In the genomic region with DNA sequence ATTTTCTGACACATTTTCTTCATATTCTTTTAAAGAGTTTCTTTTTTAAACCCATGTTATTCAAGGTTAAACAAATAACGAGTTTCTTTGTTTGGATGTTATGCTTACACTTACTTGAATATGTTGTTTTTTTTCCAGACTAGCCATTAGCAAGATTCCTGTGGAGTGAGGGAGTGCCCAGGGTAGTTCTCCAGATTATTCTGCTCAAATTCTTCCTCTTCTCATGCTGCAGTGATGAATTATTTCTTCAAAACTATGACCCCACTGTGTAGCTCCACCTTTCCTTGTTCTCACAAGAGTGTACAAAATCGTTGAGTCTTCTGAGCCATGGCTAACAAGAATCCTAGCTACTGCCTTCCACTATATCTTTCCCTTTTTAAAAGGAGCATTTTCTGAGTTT, we compare ENCODE assay signal across 26 cellular contexts.
DNase-seq lines count a peak whose midpoint lies in the region; ATAC-seq, FAIRE-seq and TF ChIP-seq lines count a peak whose summit lies in the region.
"Had no signal": no experiment of that assay in that cellular context is flagged by ENCODE, and none has a peak within 500 bp of the region (broad histone marks: within the 10 kb centered on the region; RNA-seq: fewer than 3 reads in every experiment).

No MANE protein-coding gene starts in this region.

- H3K23ac ChIP-seq in H1 (ENCODE audit: insufficient read length), result no peak overlapping the region

- H3K36me3 ChIP-seq in astrocyte (ENCODE audit: insufficient read depth, low read length) (no peaks in the 10 kb centered on the region), H1 (ENCODE audit: control insufficient read depth in 2 of 4, insufficient read depth in 4 of 4, low read length in 3 of 4) (no peaks in the 10 kb centered on the region), smooth muscle cell (ENCODE audit: low read depth) (no peaks in the 10 kb centered on the region)
- H3K36me3 ChIP-seq: BLaER1 treated with 17β-estradiol and CSF1 and Interleukin-3, amounts not matched to agents 10 nM and 100 nM had no signal

- H3K18ac ChIP-seq in H1 (ENCODE audit: extremely low read depth, low read length), result no peak overlapping the region

- H2AFZ ChIP-seq in astrocyte (ENCODE audit: low read depth, low read length) (no peak overlapping the region), H1 (ENCODE audit: low read length) (peak overlapping the region; percentile 14; the same call in 1 of the 2 replicates), smooth muscle cell (ENCODE audit: low read depth) (peak overlapping the region; percentile 45)

- H2AK5ac ChIP-seq in H1 (ENCODE audit: low read depth, low read length), result no peak overlapping the region

- H3K9me3 Mint-ChIP-seq in astrocyte (ENCODE audit: unreplicated experiment), result peaks cover 17% of the 10 kb centered on the region
- H3K9me3 Mint-ChIP-seq in nephron progenitor cell, result peaks cover 32% of the 10 kb centered on the region
- no peaks in the 10 kb centered on the region for H3K9me3 Mint-ChIP-seq in activated CD8-positive, alpha-beta T cell treated with anti-CD3 and anti-CD28 coated beads, Interleukin-2, amount 10 ng/mL, durations not matched to agents 7 days and 5 days (ENCODE audit: insufficient read depth)
- H3K9me3 Mint-ChIP-seq: CD4-positive, alpha-beta T cell had no signal

- no peak overlapping the region for H4K8ac ChIP-seq in H1 (ENCODE audit: extremely low read depth, insufficient read depth, low read length)

- no peaks in the 10 kb centered on the region for H3F3A ChIP-seq in smooth muscle cell (ENCODE audit: low read depth)

- DNase-seq in astrocyte (ENCODE audit: low read depth), result peak; percentile 25
- no peak for DNase-seq in H1 (ENCODE audit: low read depth in 1 of 2, low spot score in 2 of 2)
- no peak for DNase-seq in nephron progenitor cell
- DNase-seq in smooth muscle cell (lab: John Stamatoyannopoulos, UW; ENCODE audit: unreplicated experiment), result no peak
- no peak for DNase-seq in stimulated activated CD8-positive, alpha-beta memory T cell treated with anti-CD3 and anti-CD28 coated beads, Interleukin-4, amount 100 ng/mL, for 48 hours
- no peak for DNase-seq in activated CD8-positive, alpha-beta T cell treated with anti-CD3 and anti-CD28 coated beads, Interleukin-2, amount 10 ng/mL, durations not matched to agents 7 days and 5 days
- no peak for DNase-seq in HTR-8/SVneo (ENCODE audit: insufficient read length, low spot score)
- DNase-seq: AML-193; CD4-positive, alpha-beta T cell; CD8-positive, alpha-beta T cell; COR-L47; DMS 273 treated with DMSO at 0.1 percent for 48 hours; DMS153; DMS53; DMS79; DND-41; EL; GDM1 had no signal

- H3K27ac ChIP-seq in astrocyte (ENCODE audit: low read depth, low read length), result no peak overlapping the region
- no peak overlapping the region for H3K27ac ChIP-seq in H1 (ENCODE audit: low read depth, low read length)
- H3K27ac ChIP-seq in smooth muscle cell (ENCODE audit: low read depth), result no peak overlapping the region
- H3K27ac ChIP-seq: 22Rv1; A549; BLaER1 treated with 17β-estradiol and CSF1 and Interleukin-3, amounts not matched to agents 10 nM and 100 nM; C4-2B had no signal

- no peak overlapping the region for H2BK12ac ChIP-seq in H1 (ENCODE audit: low read depth, low read length)

- no peak overlapping the region for H4K91ac ChIP-seq in H1 (replicated peaks; ENCODE audit: insufficient read length, low read length)

- 0 out of 2 replicates have a peak, but pooled peaks cover 2% of the 10 kb centered on the region for H3K23me2 ChIP-seq in H1 (ENCODE audit: low read depth, low read length)

- no peaks in the 10 kb centered on the region for H3K79me1 ChIP-seq in H1 (ENCODE audit: low read depth, low read length)

- H3K4me1 Mint-ChIP-seq in astrocyte (ENCODE audit: low read depth, unreplicated experiment), result no peaks in the 10 kb centered on the region
- H3K4me1 Mint-ChIP-seq in nephron progenitor cell, result no peaks in the 10 kb centered on the region
- H3K4me1 Mint-ChIP-seq in activated CD8-positive, alpha-beta T cell treated with anti-CD3 and anti-CD28 coated beads, Interleukin-2, amount 10 ng/mL, durations not matched to agents 7 days and 5 days (ENCODE audit: low read depth), result no peaks in the 10 kb centered on the region
- H3K4me1 Mint-ChIP-seq: B cell had no signal

- H3K4me3 Mint-ChIP-seq in astrocyte (ENCODE audit: unreplicated experiment), result no peak overlapping the region
- no peak overlapping the region for H3K4me3 Mint-ChIP-seq in nephron progenitor cell
- H3K4me3 Mint-ChIP-seq in activated CD8-positive, alpha-beta T cell treated with anti-CD3 and anti-CD28 coated beads, Interleukin-2, amount 10 ng/mL, durations not matched to agents 7 days and 5 days, result no peak overlapping the region
- H3K4me3 Mint-ChIP-seq: B cell; CD4-positive, alpha-beta T cell; CD8-positive, alpha-beta T cell had no signal

- no peak overlapping the region for H3K4me3 ChIP-seq in astrocyte (ENCODE audit: insufficient read depth, low read depth, low read length)
- no peak overlapping the region for H3K4me3 ChIP-seq in H1 (ENCODE audit: extremely low read depth in 1 of 4, insufficient read depth in 2 of 4, low read depth in 3 of 4, low read length in 4 of 4)
- H3K4me3 ChIP-seq in smooth muscle cell, result no peak overlapping the region
- H3K4me3 ChIP-seq: A549; BLaER1 treated with 17β-estradiol and CSF1 and Interleukin-3, amounts not matched to agents 10 nM and 100 nM; GM12878 had no signal

- TF ChIP-seq RAD21 in H1 (IDR thresholded peaks at IDR 0.05 in 1 of 2, conservative IDR thresholded peaks at IDR 0.05 in 1 of 2; ENCODE audit: low read depth in 2 of 2, low read length in 2 of 2), result no peak

- 84% methylated on average over 2 of the region's 2 CpGs; no CpG with 5 or more reads in 1 of the 2 experiments for WGBS in H1 (ENCODE audit: extremely low coverage in 1 of 2, insufficient coverage in 1 of 2, insufficient read length in 1 of 2, insufficient replicate concordance in 2 of 2, low coverage in 1 of 2, low lambda C conversion rate in 2 of 2, missing lambda C conversion rate in 1 of 2), 2 experiments
- 64% methylated on average over 2 of the region's 2 CpGs for WGBS in smooth muscle cell (ENCODE audit: low lambda C conversion rate)

- H4K20me1 ChIP-seq in astrocyte (ENCODE audit: insufficient read depth, low read length) (no peaks in the 10 kb centered on the region), H1 (replicated peaks in 1 of 2; ENCODE audit: control insufficient read depth in 1 of 2, insufficient read depth in 2 of 2, low read length in 2 of 2) (no peaks in the 10 kb centered on the region), smooth muscle cell (ENCODE audit: low read depth) (no peaks in the 10 kb centered on the region)
- H4K20me1 ChIP-seq: BLaER1 treated with 17β-estradiol and CSF1 and Interleukin-3, amounts not matched to agents 10 nM and 100 nM had no signal

- TF ChIP-seq POLR2A in H1 (IDR thresholded peaks at IDR 0.05; ENCODE audit: control extremely low read depth in 1 of 2, low read depth in 2 of 2, low read length in 2 of 2), result no peak

- H2BK5ac ChIP-seq in H1 (ENCODE audit: low read depth, low read length), result no peak overlapping the region

- no peak for FAIRE-seq in astrocyte (lab: Jason Lieb, UNC)
- FAIRE-seq in H1 (lab: Jason Lieb, UNC), result no peak
- no peak for FAIRE-seq in HTR-8/SVneo (lab: Jason Lieb, UNC)
- FAIRE-seq: A549, GM12878, GM12892, GM18507 had no signal

- H2BK20ac ChIP-seq in H1 (ENCODE audit: low read length), result no peak overlapping the region

- no peak overlapping the region for H3K4ac ChIP-seq in H1 (replicated peaks; ENCODE audit: insufficient read length, low read depth, low read length)

- no peak overlapping the region for H2BK120ac ChIP-seq in H1 (replicated peaks; ENCODE audit: low read depth, low read length)

- H3K4me1 ChIP-seq in astrocyte (ENCODE audit: insufficient read depth, low read length) (no peaks in the 10 kb centered on the region), H1 (replicated peaks in 1 of 4; ENCODE audit: control insufficient read depth in 3 of 4, insufficient read depth in 4 of 4, low read length in 3 of 4) (no peaks in the 10 kb centered on the region), smooth muscle cell (ENCODE audit: low read depth) (no peaks in the 10 kb centered on the region)
- H3K4me1 ChIP-seq: A549; BLaER1 treated with 17β-estradiol and CSF1 and Interleukin-3, amounts not matched to agents 10 nM and 100 nM had no signal

- no peak overlapping the region for H3K27ac Mint-ChIP-seq in astrocyte (ENCODE audit: unreplicated experiment)
- H3K27ac Mint-ChIP-seq in nephron progenitor cell, result peak overlapping the region; percentile 5
- H3K27ac Mint-ChIP-seq in activated CD8-positive, alpha-beta T cell treated with anti-CD3 and anti-CD28 coated beads, Interleukin-2, amount 10 ng/mL, durations not matched to agents 7 days and 5 days, result no peak overlapping the region
- H3K27ac Mint-ChIP-seq: B cell; CD4-positive, alpha-beta T cell; CD8-positive, alpha-beta T cell had no signal

- H3K27me3 Mint-ChIP-seq in astrocyte (ENCODE audit: low read depth, unreplicated experiment) (peaks cover 3% of the 10 kb centered on the region), nephron progenitor cell (ENCODE audit: low read depth, poor library complexity) (no peaks in the 10 kb centered on the region)
- H3K27me3 Mint-ChIP-seq in activated CD8-positive, alpha-beta T cell treated with anti-CD3 and anti-CD28 coated beads, Interleukin-2, amount 10 ng/mL, durations not matched to agents 7 days and 5 days (ENCODE audit: low read depth), result peaks cover 10% of the 10 kb centered on the region

- no peak for TF ChIP-seq EP300 in H1 (IDR thresholded peaks at IDR 0.05; ENCODE audit: borderline replicate concordance in 1 of 2, low read depth in 2 of 2, low read length in 2 of 2)

- ATAC-seq in activated CD8-positive, alpha-beta T cell treated with anti-CD3 and anti-CD28 coated beads, Interleukin-2, amount 10 ng/mL, durations not matched to agents 7 days and 5 days, result no peak
- ATAC-seq: A549; CD8-positive, alpha-beta T cell; GM12878 had no signal

- H3K36me3 Mint-ChIP-seq in astrocyte (ENCODE audit: low read depth, unreplicated experiment), result no peaks in the 10 kb centered on the region
- H3K36me3 Mint-ChIP-seq in nephron progenitor cell (ENCODE audit: low read depth), result peaks cover 10% of the 10 kb centered on the region
- no peaks in the 10 kb centered on the region for H3K36me3 Mint-ChIP-seq in activated CD8-positive, alpha-beta T cell treated with anti-CD3 and anti-CD28 coated beads, Interleukin-2, amount 10 ng/mL, durations not matched to agents 7 days and 5 days (ENCODE audit: low read depth)
- H3K36me3 Mint-ChIP-seq: CD8-positive, alpha-beta T cell had no signal

- CTCF ChIA-PET in H1 (lab: Charles Lee; ENCODE audit: partially characterized antibody), result interaction anchor here (3.5 kb wide), 1 partner anchor 11 kb away, joined by 16 read pairs; no protein-coding TSS in a partner anchor
- CTCF ChIA-PET in activated CD8-positive, alpha-beta T cell treated with anti-CD3 and anti-CD28 coated beads, Interleukin-2, amount 10 ng/mL, durations not matched to agents 7 days and 5 days (lab: Charles Lee), result interaction anchor here (0.9 kb wide), 1 partner anchor 333 kb away, joined by 3 read pairs; no protein-coding TSS in a partner anchor

- no peak for TF ChIP-seq CTCF in astrocyte (IDR thresholded peaks at IDR 0.05; ENCODE audit: insufficient read depth, low read depth, low read length)
- no peak for TF ChIP-seq CTCF in H1 (IDR thresholded peaks at IDR 0.05; ENCODE audit: control extremely low read depth in 1 of 3, insufficient read depth in 1 of 3, low read depth in 1 of 3, low read length in 3 of 3)
- no peak for TF ChIP-seq CTCF in nephron progenitor cell (IDR thresholded peaks at IDR 0.05)
- TF ChIP-seq CTCF in smooth muscle cell (IDR thresholded peaks at IDR 0.05; ENCODE audit: borderline replicate concordance, insufficient read depth, poor library complexity, severe bottlenecking), result no peak

- H4K5ac ChIP-seq in H1 (ENCODE audit: insufficient read length, low read depth, low read length), result no peak overlapping the region

- no peak overlapping the region for H3K14ac ChIP-seq in H1 (ENCODE audit: insufficient read length)

- H3K79me2 ChIP-seq in astrocyte (ENCODE audit: insufficient read depth, low read length) (no peaks in the 10 kb centered on the region), H1 (ENCODE audit: control insufficient read depth in 1 of 2, insufficient read depth in 2 of 2, low read length in 2 of 2) (no peaks in the 10 kb centered on the region), smooth muscle cell (ENCODE audit: low read depth) (no peaks in the 10 kb centered on the region)

- POLR2A ChIA-PET in H1 (lab: Charles Lee; ENCODE audit: partially characterized antibody), result no interaction called here
- POLR2A ChIA-PET in activated CD8-positive, alpha-beta T cell treated with anti-CD3 and anti-CD28 coated beads, Interleukin-2, amount 10 ng/mL, durations not matched to agents 7 days and 5 days (lab: Charles Lee), result no interaction called here

- no peak overlapping the region for H2BK15ac ChIP-seq in H1 (ENCODE audit: low read length)

- no peak overlapping the region for H3K9ac ChIP-seq in astrocyte (ENCODE audit: low read length)
- H3K9ac ChIP-seq in H1 (replicated peaks in 1 of 4; ENCODE audit: extremely low read depth in 1 of 4, low read depth in 3 of 4, low read length in 3 of 4), result no peak overlapping the region
- H3K9ac ChIP-seq in smooth muscle cell (ENCODE audit: low read depth), result no peak overlapping the region
- H3K9ac ChIP-seq: BLaER1 treated with 17β-estradiol and CSF1 and Interleukin-3, amounts not matched to agents 10 nM and 100 nM had no signal

- H3K4me2 ChIP-seq in astrocyte (ENCODE audit: low read length) (no peak overlapping the region), H1 (ENCODE audit: insufficient read depth in 1 of 2, low read depth in 2 of 2, low read length in 2 of 2) (no peak overlapping the region), smooth muscle cell (no peak overlapping the region)
- H3K4me2 ChIP-seq: A549; BLaER1 treated with 17β-estradiol and CSF1 and Interleukin-3, amounts not matched to agents 10 nM and 100 nM had no signal

- no peaks in the 10 kb centered on the region for H3K9me3 ChIP-seq in astrocyte (ENCODE audit: insufficient read depth, low read depth, low read length)
- H3K9me3 ChIP-seq in H1 (ENCODE audit: insufficient read depth in 2 of 2, low read depth in 1 of 2, low read length in 1 of 2), result peaks cover 9 to 12% of the 10 kb centered on the region in 2 experiments
- no peaks in the 10 kb centered on the region for H3K9me3 ChIP-seq in smooth muscle cell (replicated peaks; ENCODE audit: low read depth)
- H3K9me3 ChIP-seq: A549 had no signal

- no peak overlapping the region for H3K56ac ChIP-seq in H1 (replicated peaks; ENCODE audit: insufficient read length, low read depth, low read length)

- H3K27me3 ChIP-seq in astrocyte (ENCODE audit: insufficient read depth, low read length) (no peaks in the 10 kb centered on the region), H1 (replicated peaks in 1 of 4; ENCODE audit: control insufficient read depth in 3 of 4, extremely low read depth in 1 of 4, insufficient read depth in 3 of 4, low read length in 3 of 4) (no peaks in the 10 kb centered on the region), smooth muscle cell (ENCODE audit: low read depth) (no peaks in the 10 kb centered on the region)
- H3K27me3 ChIP-seq: BLaER1 treated with 17β-estradiol and CSF1 and Interleukin-3, amounts not matched to agents 10 nM and 100 nM had no signal
